ENCODE assay signal across 23 cellular contexts in genomic region chr5:21678526-21678925, GRCh38.
DNase-seq lines count a peak whose midpoint lies in the region; ATAC-seq, FAIRE-seq and TF ChIP-seq lines count a peak whose summit lies in the region.
"Had no signal": no experiment of that assay in that cellular context is flagged by ENCODE, and none has a peak within 500 bp of the region (broad histone marks: within the 10 kb centered on the region; RNA-seq: fewer than 3 reads in every experiment).

No MANE protein-coding gene starts in this region.

- no peak for ATAC-seq in HG03439 (IDR thresholded peaks at IDR 0.05; ENCODE audit: unreplicated experiment)
- ATAC-seq in HG02884 (IDR thresholded peaks at IDR 0.05; ENCODE audit: unreplicated experiment) = no peak
- ATAC-seq: A549 had no signal

- no peaks in the 10 kb centered on the region for H3K9me1 ChIP-seq in endothelial cell of umbilical vein (replicated peaks; ENCODE audit: control insufficient read depth, extremely low read depth, insufficient read depth, low read length)

- dilution Hi-C loops in endothelial cell of umbilical vein (cut with MboI; ENCODE audit: extremely low pct_ligation_motif_present, low sequenced_read_pairs) = no loop called here

- intact Hi-C loops in endothelial cell of umbilical vein (cut with micrococcal nuclease) = no loop called here

- H3K27ac ChIP-seq in endothelial cell of umbilical vein (ENCODE audit: insufficient read depth, low read depth, low read length) = peak overlapping the region; percentile 29
- H3K27ac ChIP-seq in mesenchymal stem cell (ENCODE audit: low read length, poor library complexity, severe bottlenecking) = no peak overlapping the region
- H3K27ac ChIP-seq: A549; BLaER1 treated with 17β-estradiol and CSF1 and Interleukin-3, amounts not matched to agents 10 nM and 100 nM; GM23248 had no signal

- CTCF ChIA-PET in endothelial cell of umbilical vein (lab: Charles Lee) = interaction anchor here (1.3 kb wide), 1 partner anchor 14 kb away, joined by 3 read pairs; no protein-coding TSS in a partner anchor

- TF ChIP-seq POLR2A in H54 (IDR thresholded peaks at IDR 0.05; ENCODE audit: low read depth, low read length) (no peak), endothelial cell of umbilical vein (IDR thresholded peaks at IDR 0.05; ENCODE audit: low read depth, low read length) (no peak)

- H3K27me3 ChIP-seq in endothelial cell of umbilical vein (ENCODE audit: control insufficient read depth in 2 of 2, insufficient read depth in 2 of 2, low read length in 2 of 2) = no peaks in the 10 kb centered on the region
- no peaks in the 10 kb centered on the region for H3K27me3 ChIP-seq in mesenchymal stem cell (ENCODE audit: control insufficient read depth in 1 of 2, insufficient read depth in 1 of 2, low read length in 2 of 2)
- H3K27me3 ChIP-seq: BE2C; BLaER1 treated with 17β-estradiol and CSF1 and Interleukin-3, amounts not matched to agents 10 nM and 100 nM had no signal

- no peak overlapping the region for H4K91ac ChIP-seq in mesenchymal stem cell (ENCODE audit: low read length)

- TF ChIP-seq CTCF in endothelial cell of umbilical vein (IDR thresholded peaks at IDR 0.05; ENCODE audit: extremely low read depth in 1 of 2, insufficient read depth in 1 of 2, low read depth in 1 of 2, low read length in 2 of 2) = no peak

- peak overlapping the region; percentile 92 for H2AK5ac ChIP-seq in mesenchymal stem cell (ENCODE audit: low read length, severe bottlenecking)

- no peaks in the 10 kb centered on the region for H3K79me1 ChIP-seq in mesenchymal stem cell (replicated peaks; ENCODE audit: low read length, poor library complexity, severe bottlenecking)

- H2BK15ac ChIP-seq in mesenchymal stem cell (ENCODE audit: low read depth, poor library complexity, severe bottlenecking) = no peak overlapping the region

- H3K4me3 ChIP-seq in endothelial cell of umbilical vein (replicated peaks in 1 of 3; ENCODE audit: insufficient read depth in 1 of 3, low read depth in 1 of 3, low read length in 3 of 3) (no peak overlapping the region), mesenchymal stem cell (ENCODE audit: insufficient read depth in 1 of 2, low read depth in 1 of 2, low read length in 2 of 2) (no peak overlapping the region)
- H3K4me3 ChIP-seq: A549; BLaER1 treated with 17β-estradiol and CSF1 and Interleukin-3, amounts not matched to agents 10 nM and 100 nM; GM23248; HAP-1 had no signal

- no peak overlapping the region for H3K4ac ChIP-seq in mesenchymal stem cell (ENCODE audit: low read depth in 1 of 2, low read length in 2 of 2)

- FAIRE-seq in H54 (lab: Jason Lieb, UNC) = peak; percentile 65
- FAIRE-seq in endothelial cell of umbilical vein (lab: Jason Lieb, UNC) = peak; percentile 85
- FAIRE-seq: A549, G401.6, GM12892 had no signal

- H3K4me1 ChIP-seq in endothelial cell of umbilical vein (ENCODE audit: control insufficient read depth, extremely low read depth, insufficient read depth, low read length) (peaks cover 29% of the 10 kb centered on the region), mesenchymal stem cell (ENCODE audit: control insufficient read depth, insufficient read depth, low read depth, low read length) (no peaks in the 10 kb centered on the region)
- H3K4me1 ChIP-seq: A549; BE2C; BLaER1 treated with 17β-estradiol and CSF1 and Interleukin-3, amounts not matched to agents 10 nM and 100 nM; HAP-1 had no signal

- no peaks in the 10 kb centered on the region for H4K20me1 ChIP-seq in endothelial cell of umbilical vein (replicated peaks; ENCODE audit: control insufficient read depth, extremely low read depth, insufficient read depth, low read length)
- H4K20me1 ChIP-seq: BLaER1 treated with 17β-estradiol and CSF1 and Interleukin-3, amounts not matched to agents 10 nM and 100 nM had no signal

- no peaks in the 10 kb centered on the region for H3K79me2 ChIP-seq in endothelial cell of umbilical vein (ENCODE audit: control insufficient read depth, insufficient read depth, low read length)

- no peak overlapping the region for H4K8ac ChIP-seq in mesenchymal stem cell (ENCODE audit: low read length)

- H2BK120ac ChIP-seq in mesenchymal stem cell (ENCODE audit: low read depth, low read length) = no peak overlapping the region

- POLR2A ChIA-PET in endothelial cell of umbilical vein (lab: Charles Lee) = no interaction called here

- no CpG with 5 or more reads among the region's 1 CpG for WGBS in mesenchymal stem cell

- peak overlapping the region; percentile 26 for H3K4me2 ChIP-seq in endothelial cell of umbilical vein (ENCODE audit: insufficient read depth, low read length)
- no peak overlapping the region for H3K4me2 ChIP-seq in mesenchymal stem cell (ENCODE audit: low read length, poor library complexity, severe bottlenecking)
- H3K4me2 ChIP-seq: A549; BLaER1 treated with 17β-estradiol and CSF1 and Interleukin-3, amounts not matched to agents 10 nM and 100 nM had no signal

- no peaks in the 10 kb centered on the region for H3K36me3 ChIP-seq in endothelial cell of umbilical vein (ENCODE audit: control insufficient read depth in 2 of 2, extremely low read depth in 1 of 2, insufficient read depth in 2 of 2, low read length in 2 of 2)
- H3K36me3 ChIP-seq in mesenchymal stem cell (ENCODE audit: control insufficient read depth in 1 of 2, insufficient read depth in 2 of 2, low read depth in 1 of 2, low read length in 2 of 2) = no peaks in the 10 kb centered on the region
- H3K36me3 ChIP-seq: BE2C; BLaER1 treated with 17β-estradiol and CSF1 and Interleukin-3, amounts not matched to agents 10 nM and 100 nM; HAP-1 had no signal

- DNase-seq in H54 (ENCODE audit: insufficient read length, low spot score) = no peak
- DNase-seq in endothelial cell of umbilical vein (ENCODE audit: low read depth, low spot score) = peak; percentile 75
- DNase-seq in mesenchymal stem cell = no peak
- no peak for DNase-seq in DMS153 treated with DMSO at 0.1 percent for 48 hours (lab: John Stamatoyannopoulos, UW; ENCODE audit: unreplicated experiment)
- no peak for DNase-seq in iPS-NIHi7 (ENCODE audit: extremely low spot score)
- DNase-seq: 8988T; ACHN; AML-193; BE2C; Calu3; CD4-positive, alpha-beta T cell; CD8-positive, alpha-beta memory T cell; COR-L47; DND-41; GM23248; HFFc6 had no signal

- H2BK5ac ChIP-seq in mesenchymal stem cell (ENCODE audit: low read depth, low read length, poor library complexity, severe bottlenecking) = no peak overlapping the region

- H3K23ac ChIP-seq in mesenchymal stem cell (ENCODE audit: low read length in 2 of 2) = no peak overlapping the region

- BruUV-seq in endothelial cell of umbilical vein (replicated peaks; lab: Mats Ljungman, UMichigan) = no TSS peak

- H2AFZ ChIP-seq in endothelial cell of umbilical vein (ENCODE audit: low read depth, low read length) = no peak overlapping the region
- H2AFZ ChIP-seq in mesenchymal stem cell (ENCODE audit: low read depth, low read length) = no peak overlapping the region
- H2AFZ ChIP-seq: GM23248 had no signal

- H3K9ac ChIP-seq in endothelial cell of umbilical vein (replicated peaks; ENCODE audit: extremely low read depth, insufficient read depth, low read length) (no peak overlapping the region), mesenchymal stem cell (ENCODE audit: low read length) (no peak overlapping the region)
- H3K9ac ChIP-seq: BLaER1 treated with 17β-estradiol and CSF1 and Interleukin-3, amounts not matched to agents 10 nM and 100 nM; GM23248 had no signal

- H3K9me3 ChIP-seq in endothelial cell of umbilical vein (replicated peaks; ENCODE audit: control insufficient read depth, insufficient read depth, low read length) (no peaks in the 10 kb centered on the region), mesenchymal stem cell (ENCODE audit: control insufficient read depth, low read length) (no peaks in the 10 kb centered on the region)
- H3K9me3 ChIP-seq: A549; BE2C; BLaER1 treated with 17β-estradiol and CSF1 and Interleukin-3, amounts not matched to agents 10 nM and 100 nM; HAP-1 had no signal

- no peak overlapping the region for H2BK12ac ChIP-seq in mesenchymal stem cell (ENCODE audit: low read length in 2 of 2)

- no peak overlapping the region for H3K18ac ChIP-seq in mesenchymal stem cell (ENCODE audit: low read depth in 1 of 2, low read length in 2 of 2)

- H3K14ac ChIP-seq in mesenchymal stem cell (ENCODE audit: low read length in 2 of 2) = no peak overlapping the region

TF ChIP-seq in endothelial cell of umbilical vein, 7 proteins besides CTCF, POLR2A, EP300 and RAD21:
- TF ChIP-seq FOS (IDR thresholded peaks at IDR 0.05; ENCODE audit: borderline replicate concordance, insufficient read depth, low read length) = peak; percentile 47
- TF ChIP-seq EZH2 (IDR thresholded peaks at IDR 0.05; ENCODE audit: borderline replicate concordance, low read depth, low read length, severe bottlenecking) = no peak
- TF ChIP-seq JUN (IDR thresholded peaks at IDR 0.05; ENCODE audit: borderline replicate concordance, insufficient read depth, insufficient read length, low read depth) = peak; percentile 37
- TF ChIP-seq POLR2AphosphoS5 (IDR thresholded peaks at IDR 0.05; ENCODE audit: insufficient read depth, low read depth, low read length) = no peak
- no peak for TF ChIP-seq MYC (IDR thresholded peaks at IDR 0.05; ENCODE audit: low read depth, low read length)
- no peak for TF ChIP-seq MAX (IDR thresholded peaks at IDR 0.05; ENCODE audit: insufficient read depth, insufficient read length)
- peak; percentile 4 for TF ChIP-seq GATA2 (IDR thresholded peaks at IDR 0.05; ENCODE audit: insufficient read depth, insufficient read length, low read depth, low read length)
